Comparison of ENCODE assay signal across 14 cellular contexts in the genomic region with DNA sequence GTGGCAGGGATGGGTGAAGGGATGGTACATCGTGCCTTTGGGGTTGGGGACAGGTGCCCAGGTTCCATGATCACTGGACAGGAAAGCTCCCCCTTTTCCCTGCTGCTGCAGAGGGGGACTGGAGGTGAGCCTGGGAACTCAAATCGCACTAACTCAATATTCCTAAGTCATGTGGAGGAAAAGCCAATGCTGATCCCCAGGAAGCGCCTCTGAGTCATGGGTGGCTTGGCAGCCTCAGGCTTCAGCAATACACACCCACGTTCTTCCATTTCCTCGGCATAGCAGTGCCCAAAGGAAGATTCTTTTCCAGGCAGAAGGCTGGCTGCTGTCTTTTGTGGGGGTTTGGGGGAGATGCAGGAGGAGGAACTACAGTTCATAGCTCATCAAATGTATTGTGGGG.
DNase-seq lines count a peak whose midpoint lies in the region; ATAC-seq and TF ChIP-seq lines count a peak whose summit lies in the region.
"Had no signal": no experiment of that assay in that cellular context is flagged by ENCODE, and none has a peak within 500 bp of the region (broad histone marks: within the 10 kb centered on the region; RNA-seq: fewer than 3 reads in every experiment).

No MANE protein-coding gene starts in this region.

- DNase-seq in right cardiac atrium (peak in 1 of 3 donors; percentile 67), right atrium auricular region (ENCODE audit: low spot score) (no peak), brain microvascular endothelial cell (peak; percentile 50), lung microvascular endothelial cell (ENCODE audit: low read depth in 2 of 2) (peak; percentile 35 to 90), NCI-H82 (lab: John Stamatoyannopoulos, UW) (no peak)
- no peak for DNase-seq in stimulated activated naive CD8-positive, alpha-beta T cell treated with anti-CD3 and anti-CD28 coated beads, Interleukin-15, Interleukin-2, amounts not matched to agents 100 U/mL and 50 U/mL, for 24 hours
- DNase-seq in activated CD4-positive, alpha-beta T cell treated with anti-CD3 and anti-CD28 coated beads for 4 hours: no peak
- DNase-seq: activated naive CD8-positive, alpha-beta T cell treated with anti-CD3 and anti-CD28 coated beads, Interleukin-2, amount 10 ng/mL, durations not matched to agents 7 days and 5 days; H9; NCI-H1105; NCI-H510A treated with DMSO at 0.1 percent for 48 hours had no signal

- H3K9me3 ChIP-seq in right cardiac atrium (ENCODE audit: control insufficient read depth, low read length) (no peaks in the 10 kb centered on the region), right atrium auricular region (no peaks in the 10 kb centered on the region)
- H3K9me3 ChIP-seq: tibial artery had no signal

- 55% methylated on average over 5 of the region's 5 CpGs for WGBS in right cardiac atrium

- TF ChIP-seq CTCF in right atrium auricular region (IDR thresholded peaks at IDR 0.05) (no peak), brain microvascular endothelial cell (IDR thresholded peaks at IDR 0.05; ENCODE audit: low read depth, low read length, missing control alignments) (no peak)

- ATAC-seq in right cardiac atrium (peak; percentile 43 to 53), HG03175 (IDR thresholded peaks at IDR 0.05; ENCODE audit: unreplicated experiment) (no peak)
- no peak for ATAC-seq in stimulated activated naive CD8-positive, alpha-beta T cell treated with anti-CD3 and anti-CD28 coated beads, Interleukin-15, Interleukin-2, amounts not matched to agents 100 U/mL and 50 U/mL, for 24 hours

- H3K27me3 ChIP-seq in right cardiac atrium (ENCODE audit: control insufficient read depth, insufficient read depth): no peaks in the 10 kb centered on the region
- H3K27me3 ChIP-seq in right atrium auricular region: no peaks in the 10 kb centered on the region
- H3K27me3 ChIP-seq in brain microvascular endothelial cell (replicated peaks): no peaks in the 10 kb centered on the region
- H3K27me3 ChIP-seq: neural progenitor cell, tibial artery had no signal

- H3K36me3 ChIP-seq in right atrium auricular region (no peaks in the 10 kb centered on the region), brain microvascular endothelial cell (replicated peaks) (no peaks in the 10 kb centered on the region)
- H3K36me3 ChIP-seq: neural progenitor cell, tibial artery had no signal

- H3K4me1 ChIP-seq in right cardiac atrium (ENCODE audit: control insufficient read depth, insufficient read depth, low read length): peaks cover 5% of the 10 kb centered on the region
- H3K4me1 ChIP-seq in right atrium auricular region: peaks cover 0 to 31% of the 10 kb centered on the region in 2 donors

- in situ Hi-C loops in brain microvascular endothelial cell (cut with HindIII; ENCODE audit: low pct_ligation_motif_present, low sequenced_read_pairs): no loop called here

- H3K4me3 ChIP-seq in right cardiac atrium (ENCODE audit: low read length) (no peak overlapping the region), right atrium auricular region (no peak overlapping the region), brain microvascular endothelial cell (ENCODE audit: low read depth, low read length) (no peak overlapping the region)
- H3K4me3 ChIP-seq: neural progenitor cell, tibial artery had no signal

- intact Hi-C loops in right cardiac atrium (cut with DNase I): no loop called here

- no peak overlapping the region for H3K27ac ChIP-seq in right cardiac atrium (ENCODE audit: low read length)
- no peak overlapping the region for H3K27ac ChIP-seq in right atrium auricular region
- H3K27ac ChIP-seq in brain microvascular endothelial cell: no peak overlapping the region
- H3K27ac ChIP-seq: neural progenitor cell, tibial artery had no signal

Comparison
In these comparisons a context has a peak if more than half of its experiments do, and no peak if none do; other contexts are left out.
1. ATAC-seq: peak in right cardiac atrium (2 of 2); none in stimulated activated naive CD8-positive, alpha-beta T cell treated with anti-CD3 and anti-CD28 coated beads, Interleukin-15, Interleukin-2, amounts not matched to agents 100 U/mL and 50 U/mL, for 24 hours (single experiment) and HG03175 (single experiment).
2. DNase-seq: peak in brain microvascular endothelial cell (single experiment) and lung microvascular endothelial cell (2 of 2); none in right atrium auricular region (single experiment), stimulated activated naive CD8-positive, alpha-beta T cell treated with anti-CD3 and anti-CD28 coated beads, Interleukin-15, Interleukin-2, amounts not matched to agents 100 U/mL and 50 U/mL, for 24 hours (single experiment), activated CD4-positive, alpha-beta T cell treated with anti-CD3 and anti-CD28 coated beads for 4 hours (0 of 2) and NCI-H82 (single experiment).